10 cellular contexts compared by ENCODE assay signal in genomic region chr6:150528648-150529285, GRCh38.
A peak's percentile ranks its signal among the peaks of the same experiment; 100 is the strongest.
DNase-seq lines count a peak whose midpoint lies in the region; ATAC-seq and TF ChIP-seq lines count a peak whose summit lies in the region.
"Had no signal": no experiment of that assay in that cellular context is flagged by ENCODE, and none has a peak within 500 bp of the region (broad histone marks: within the 10 kb centered on the region; RNA-seq: fewer than 3 reads in every experiment).

No MANE protein-coding gene starts in this region.

- intact Hi-C loops in Right ventricle myocardium inferior (cut with DNase I), result no loop called here
- intact Hi-C loops in Calu3 (cut with micrococcal nuclease; ENCODE audit: unreplicated experiment), result no loop called here

- CTCF ChIA-PET in Calu3 (lab: Charles Lee), result no interaction called here

- H3K27me3 ChIP-seq in right atrium auricular region, result no peaks in the 10 kb centered on the region
- H3K27me3 ChIP-seq: BE2C had no signal

- H3K9me3 ChIP-seq in right atrium auricular region, result no peaks in the 10 kb centered on the region
- H3K9me3 ChIP-seq: BE2C had no signal

- peak; percentile 93 for ATAC-seq in Right ventricle myocardium inferior
- ATAC-seq in HG02938 (IDR thresholded peaks at IDR 0.05; ENCODE audit: unreplicated experiment), result no peak

- H3K9me3 Mint-ChIP-seq in Calu3 (ENCODE audit: low read depth, unreplicated experiment), result no peaks in the 10 kb centered on the region

- BruUV-seq in Calu3 (replicated peaks; lab: Mats Ljungman, UMichigan), result no TSS peak

- peaks cover 0 to 9% of the 10 kb centered on the region in 2 donors for H3K4me1 ChIP-seq in right atrium auricular region
- H3K4me1 ChIP-seq: BE2C had no signal

- no peak overlapping the region for H3K27ac Mint-ChIP-seq in Calu3 (ENCODE audit: unreplicated experiment)

- TF ChIP-seq CTCF in right atrium auricular region (IDR thresholded peaks at IDR 0.05), result no peak
- TF ChIP-seq CTCF in Calu3 (IDR thresholded peaks at IDR 0.05; ENCODE audit: unreplicated experiment), result no peak

- H3K36me3 ChIP-seq in right atrium auricular region, result no peaks in the 10 kb centered on the region
- H3K36me3 ChIP-seq: BE2C had no signal

- H3K4me1 Mint-ChIP-seq in Calu3 (ENCODE audit: low read depth, unreplicated experiment), result no peaks in the 10 kb centered on the region

- DNase-seq in Right ventricle myocardium inferior (ENCODE audit: missing footprints), result no peak
- DNase-seq in right atrium auricular region (ENCODE audit: low spot score), result no peak
- DNase-seq in ecto neural progenitor cell (ENCODE audit: low spot score), result peak; percentile 70
- peak; percentile 15 for DNase-seq in medulla oblongata (ENCODE audit: extremely low spot score)
- DNase-seq in OCI-M1 (lab: John Stamatoyannopoulos, UW), result no peak
- DNase-seq in GM19240 (ENCODE audit: insufficient read length, low spot score), result no peak
- DNase-seq in Calu3, result no peak
- DNase-seq: activated naive CD4-positive, alpha-beta T cell treated with anti-CD3 and anti-CD28 coated beads, Interleukin-2, amount 50 U/mL, for 16 hours; BE2C had no signal

- H3K4me3 Mint-ChIP-seq in Calu3 (ENCODE audit: low read depth, unreplicated experiment), result no peak overlapping the region

- no peak overlapping the region for H3K27ac ChIP-seq in right atrium auricular region

- H3K36me3 Mint-ChIP-seq in Calu3 (ENCODE audit: insufficient read depth, unreplicated experiment), result no peaks in the 10 kb centered on the region

- no peaks in the 10 kb centered on the region for H3K27me3 Mint-ChIP-seq in Calu3 (ENCODE audit: unreplicated experiment)

- H3K4me3 ChIP-seq in right atrium auricular region, result no peak overlapping the region

Comparison
In these comparisons a context has a peak if more than half of its experiments do, and no peak if none do; other contexts are left out.
1. DNase-seq: peak in ecto neural progenitor cell (single experiment) and medulla oblongata (single experiment); none in Right ventricle myocardium inferior (single experiment), right atrium auricular region (single experiment), OCI-M1 (single experiment), GM19240 (single experiment) and Calu3 (single experiment).